Comparison of ENCODE assay signal across 32 cellular contexts in the genomic region with DNA sequence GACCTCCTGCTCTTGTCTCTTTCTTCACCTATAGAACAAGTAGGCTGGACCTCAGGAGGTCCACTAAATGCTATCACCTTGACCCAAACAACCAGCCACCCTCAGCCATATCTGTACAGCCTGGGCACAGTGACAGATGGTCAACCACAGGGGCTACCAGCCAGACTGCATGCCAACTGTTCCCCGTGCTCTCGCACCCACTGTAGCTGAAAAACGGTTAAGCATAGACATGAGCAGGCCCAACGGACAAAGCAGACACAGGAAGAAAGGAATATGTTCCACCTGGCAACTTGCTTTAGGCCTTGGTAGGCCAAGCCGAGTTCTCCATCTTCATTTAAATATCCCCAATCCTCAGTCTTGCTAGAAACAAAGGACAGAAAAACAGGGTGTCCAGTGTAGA.
"Had no signal": no experiment of that assay in that cellular context is flagged by ENCODE, and none has a peak within 500 bp of the region (broad histone marks: within the 10 kb centered on the region; RNA-seq: fewer than 3 reads in every experiment).

No MANE protein-coding gene starts in this region.

- ATAC-seq: activated CD8-positive, alpha-beta T cell treated with anti-CD3 and anti-CD28 coated beads for 36 hours; activated naive CD4-positive, alpha-beta T cell treated with anti-CD3 and anti-CD28 coated beads, Interleukin-2, amount 50 U/mL, for 72 hours; activated T-cell treated with anti-CD3 and anti-CD28 coated beads, Interleukin-2, amount 50 U/mL, for 4 hours; PC-3 had no signal

- H3K27me3 ChIP-seq: brain microvascular endothelial cell, cardiac muscle cell, Peyer's patch, SJSA1 had no signal

- DNase-seq: activated CD4-positive, alpha-beta T cell treated with anti-CD3 and anti-CD28 coated beads, Interleukin-2, amount 10 ng/mL, durations not matched to agents 24 days and 14 days; activated CD4-positive, alpha-beta T cell treated with anti-CD3 and anti-CD28 coated beads, Interleukin-2, amount 50 U/mL, for 4 hours; activated CD8-positive, alpha-beta T cell treated with anti-CD3 and anti-CD28 coated beads for 36 hours; activated gamma-delta T cell treated with Interleukin-2 at 50 U/mL for 16 hours; activated naive CD4-positive, alpha-beta T cell treated with anti-CD3 and anti-CD28 coated beads for 36 hours; activated T-cell treated with anti-CD3 and anti-CD28 coated beads for 4 hours; activated T-cell treated with anti-CD3 and anti-CD28 coated beads, Interleukin-2, amount 50 U/mL, for 4 hours; amniotic stem cell; aorta; brain microvascular endothelial cell; cortex of kidney; NCI-H1105 treated with DMSO at 0.1 percent for 48 hours; NCI-H1436; NCI-H1930; NCI-H2227 treated with DMSO at 0.1 percent for 48 hours; NCI-H510A treated with DMSO at 0.1 percent for 48 hours; NCI-H748 treated with DMSO at 0.1 percent for 48 hours; NK-92 treated with Interleukin-12 subunit alpha and Interleukin-12 subunit beta, amount 100 ng/mL, for 24 hours; PC-3; Peyer's patch; RPMI8226; SHP77 treated with DMSO at 0.1 percent for 48 hours; SK-N-SH had no signal

- H3K4me3 ChIP-seq: cardiac muscle cell, Peyer's patch, SJSA1 had no signal

- H3K4me3 Mint-ChIP-seq: activated CD4-positive, alpha-beta T cell treated with anti-CD3 and anti-CD28 coated beads, Interleukin-2, amount 10 ng/mL, durations not matched to agents 24 days and 14 days; activated CD8-positive, alpha-beta T cell treated with anti-CD3 and anti-CD28 coated beads for 36 hours; activated naive CD4-positive, alpha-beta T cell treated with anti-CD3 and anti-CD28 coated beads for 36 hours; activated T-cell treated with anti-CD3 and anti-CD28 coated beads, Interleukin-2, amount 50 U/mL, for 4 hours; activated T-helper 1 cell treated with anti-CD3 and anti-CD28 coated beads, Interleukin-12 subunit alpha, Interleukin-12 subunit beta, Interleukin-2, Interleukin-4 antibody, amounts not matched to agents 30 ng/mL and 10 ng/mL and 1 ng/mL, durations not matched to agents 14 hours and 24 hours and 36 hours; central memory CD8-positive, alpha-beta T cell; T-helper 1 cell treated with Interleukin-12 subunit alpha and Interleukin-12 subunit beta and Interleukin-4 antibody, amounts not matched to agents 30 μg/mL and 1 μg/mL, for 36 hours; T-helper 2 cell treated with Interferon-gamma antibody and Interleukin-4, amounts not matched to agents 5 μg/mL and 100 μg/mL, for 36 hours had no signal

- H3K36me3 ChIP-seq: brain microvascular endothelial cell, cardiac muscle cell, SJSA1 had no signal

- H3K9me3 ChIP-seq: Peyer's patch, SJSA1, SK-N-SH had no signal

- H3K27me3 Mint-ChIP-seq: activated CD4-positive, alpha-beta T cell treated with anti-CD3 and anti-CD28 coated beads, Interleukin-2, amount 10 ng/mL, durations not matched to agents 24 days and 14 days; activated CD8-positive, alpha-beta T cell treated with anti-CD3 and anti-CD28 coated beads for 36 hours; central memory CD8-positive, alpha-beta T cell had no signal

- H3K27ac Mint-ChIP-seq: activated CD4-positive, alpha-beta T cell treated with anti-CD3 and anti-CD28 coated beads, Interleukin-2, amount 10 ng/mL, durations not matched to agents 24 days and 14 days; activated CD8-positive, alpha-beta T cell treated with anti-CD3 and anti-CD28 coated beads for 36 hours; activated naive CD4-positive, alpha-beta T cell treated with anti-CD3 and anti-CD28 coated beads for 36 hours; activated naive CD4-positive, alpha-beta T cell treated with anti-CD3 and anti-CD28 coated beads, Interleukin-2, amount 50 U/mL, for 72 hours; T-helper 1 cell treated with Interleukin-12 subunit alpha and Interleukin-12 subunit beta and Interleukin-4 antibody, amounts not matched to agents 30 μg/mL and 1 μg/mL, for 36 hours; T-helper 2 cell treated with Interferon-gamma antibody and Interleukin-4, amounts not matched to agents 5 μg/mL and 100 μg/mL, for 36 hours had no signal

- H3K36me3 Mint-ChIP-seq: activated naive CD4-positive, alpha-beta T cell treated with anti-CD3 and anti-CD28 coated beads, Interleukin-2, amount 50 U/mL, for 72 hours had no signal

- H3K27ac ChIP-seq: brain microvascular endothelial cell, cardiac muscle cell, KMS-11, Peyer's patch, SJSA1 had no signal

- H3K9me3 Mint-ChIP-seq: activated CD4-positive, alpha-beta T cell treated with anti-CD3 and anti-CD28 coated beads, Interleukin-2, amount 10 ng/mL, durations not matched to agents 24 days and 14 days; activated CD8-positive, alpha-beta T cell treated with anti-CD3 and anti-CD28 coated beads for 36 hours; activated naive CD4-positive, alpha-beta T cell treated with anti-CD3 and anti-CD28 coated beads for 36 hours; activated naive CD4-positive, alpha-beta T cell treated with anti-CD3 and anti-CD28 coated beads, Interleukin-2, amount 50 U/mL, for 72 hours; activated T-cell treated with anti-CD3 and anti-CD28 coated beads, Interleukin-2, amount 50 U/mL, for 4 hours; activated T-helper 1 cell treated with anti-CD3 and anti-CD28 coated beads, Interleukin-12 subunit alpha, Interleukin-12 subunit beta, Interleukin-2, Interleukin-4 antibody, amounts not matched to agents 30 ng/mL and 10 ng/mL and 1 ng/mL, durations not matched to agents 14 hours and 24 hours and 36 hours; central memory CD8-positive, alpha-beta T cell; T-helper 1 cell treated with Interleukin-12 subunit alpha and Interleukin-12 subunit beta and Interleukin-4 antibody, amounts not matched to agents 30 μg/mL and 1 μg/mL, for 36 hours; T-helper 2 cell treated with Interferon-gamma antibody and Interleukin-4, amounts not matched to agents 5 μg/mL and 100 μg/mL, for 36 hours had no signal

- FAIRE-seq: TTC549 had no signal
